ENCODE assay signal across 8 cellular contexts in the genomic region with DNA sequence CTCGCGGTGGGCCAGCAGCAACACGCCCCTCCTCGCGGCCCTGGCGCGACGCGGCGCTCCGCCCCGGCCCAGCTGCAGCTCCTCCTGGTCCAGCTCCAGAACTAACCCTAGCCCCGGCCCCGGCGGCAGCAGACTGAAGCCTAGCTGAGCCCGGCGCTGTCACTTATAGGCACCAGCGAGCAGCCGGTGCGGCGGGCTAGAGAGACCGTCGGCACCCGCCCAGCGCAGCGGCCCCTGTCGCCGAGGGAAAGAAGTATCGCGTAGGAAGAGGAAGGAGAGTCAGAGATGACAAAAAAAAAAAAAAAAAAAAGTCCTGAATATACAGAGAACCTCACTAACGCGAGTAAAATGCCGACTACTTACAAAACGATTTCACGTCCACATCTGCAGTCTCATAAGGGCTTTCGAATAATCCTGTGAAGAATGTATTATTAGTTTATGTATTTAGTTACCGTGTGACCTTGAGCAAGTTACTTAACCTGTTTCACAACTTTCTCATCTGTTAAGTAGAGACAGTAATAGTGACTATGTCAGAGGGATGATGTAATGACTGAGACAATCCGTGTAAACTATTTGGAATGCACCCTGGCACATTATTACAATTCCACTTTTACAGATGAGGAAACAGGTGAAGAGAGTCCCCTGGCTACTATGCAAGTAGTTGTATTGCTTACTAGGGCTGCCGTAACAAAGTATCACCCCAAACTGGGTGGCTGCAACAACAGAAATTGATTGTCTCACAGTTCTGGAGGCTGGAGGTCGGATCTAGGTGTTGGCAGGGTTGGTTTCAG. TPM values are rescaled to one million over a fixed set of nuclear protein-coding genes. Genes with fewer than 3 reads are reported as not detected.
DNase-seq lines count a peak whose midpoint lies in the region; ATAC-seq, FAIRE-seq and TF ChIP-seq lines count a peak whose summit lies in the region.

A gene (minus strand): TSS at position 135 of the 791 bp plus-strand sequence. CDS start 791 bp downstream, outside the sequence.

- peak; percentile 18 for FAIRE-seq in bronchial epithelial cell (lab: Jason Lieb, UNC)

- no TSS peak for BruUV-seq in A673 (replicated peaks; lab: Mats Ljungman, UMichigan)

- H3K4me3 ChIP-seq in A673 (ENCODE audit: low read depth, low read length, poor library complexity, severe bottlenecking) = peak within 1 kb of the TSS; percentile 74
- peak within 1 kb of the TSS; percentile 67 for H3K4me3 ChIP-seq in WERI-Rb-1 (ENCODE audit: low read depth, low read length)
- H3K4me3 ChIP-seq in bronchial epithelial cell (ENCODE audit: low read depth, low read length) = peak within 1 kb of the TSS; percentile 67

- H3K4me1 ChIP-seq in A673 (ENCODE audit: insufficient read depth, low read length, poor library complexity, severe bottlenecking) = peaks cover 22% of the 10 kb centered on the region

- POLR2A ChIA-PET in A673 (lab: Charles Lee; ENCODE audit: low non-redundant PET) = interaction anchor here (0.7 to 1.1 kb wide), 2 partner anchors 43 to 570 kb away, joined by 4 to 9 read pairs; no protein-coding TSS in a partner anchor

- DNase-seq in A673 (ENCODE audit: low spot score) = peak; percentile 93
- peak; percentile 73 for DNase-seq in NCI-H2196 treated with DMSO at 0.1 percent for 48 hours (lab: John Stamatoyannopoulos, UW; ENCODE audit: unreplicated experiment)
- peak; percentile 91 for DNase-seq in WERI-Rb-1
- peak; percentile 98 for DNase-seq in bronchial epithelial cell (ENCODE audit: low read depth)
- peak; percentile 96 for DNase-seq in iPS-NIHi7 (ENCODE audit: extremely low spot score)
- DNase-seq in smooth muscle cell of the brain vasculature (ENCODE audit: low read depth, low spot score) = peak; percentile 78

- TF ChIP-seq CTCF in A673 (conservative IDR thresholded peaks at IDR 0.05; ENCODE audit: low read depth, low read length) = peak; percentile 95
- TF ChIP-seq CTCF in WERI-Rb-1 (IDR thresholded peaks at IDR 0.05; ENCODE audit: low read depth, low read length) = peak; percentile 78
- TF ChIP-seq CTCF in bronchial epithelial cell (IDR thresholded peaks at IDR 0.05; ENCODE audit: insufficient read depth, low read length, severe bottlenecking) = peak; percentile 85

- CTCF ChIA-PET in A673 (lab: Charles Lee) = interaction anchor here (0.6 to 0.8 kb wide), 3 partner anchors 10 to 52 kb away, joined by 3 to 4 read pairs (median 4); no protein-coding TSS in a partner anchor

- H3K27ac ChIP-seq in A673 (ENCODE audit: low read depth, low read length, poor library complexity, severe bottlenecking) (peak within 1 kb of the TSS; percentile 88), WERI-Rb-1 (peak within 1 kb of the TSS; percentile 57)

- peak; percentile 100 for TF ChIP-seq POLR2A in GM18526 (IDR thresholded peaks at IDR 0.05; ENCODE audit: extremely low read depth, insufficient read length)

- no peaks in the 10 kb centered on the region for H3K9me3 ChIP-seq in A673 (ENCODE audit: low read depth, low read length, poor library complexity, severe bottlenecking)
- no peaks in the 10 kb centered on the region for H3K9me3 ChIP-seq in WERI-Rb-1 (ENCODE audit: severe bottlenecking)

- intact Hi-C loops in A673 (cut with micrococcal nuclease; ENCODE audit: unreplicated experiment) = loop anchor here (5.0 kb wide), 1 partner anchor 43 kb away; no protein-coding TSS in a partner anchor

- H3K36me3 ChIP-seq in A673 (ENCODE audit: insufficient read depth, low read length, poor library complexity, severe bottlenecking) = no peaks in the 10 kb centered on the region
- H3K36me3 ChIP-seq in WERI-Rb-1 = no peaks in the 10 kb centered on the region
- H3K36me3 ChIP-seq in bronchial epithelial cell (ENCODE audit: control insufficient read depth, insufficient read depth, low read length) = peaks cover 1% of the 10 kb centered on the region

- H3K27me3 ChIP-seq in A673 (replicated peaks; ENCODE audit: insufficient read depth, low read depth, low read length, poor library complexity) (no peaks in the 10 kb centered on the region), WERI-Rb-1 (ENCODE audit: insufficient read depth, low read depth, severe bottlenecking) (no peaks in the 10 kb centered on the region), bronchial epithelial cell (ENCODE audit: control insufficient read depth, insufficient read depth, low read length) (no peaks in the 10 kb centered on the region)

- ATAC-seq in HG03095 (IDR thresholded peaks at IDR 0.05; ENCODE audit: unreplicated experiment) = peak; percentile 82

RNA-seq across cellular contexts. Expression of the gene that starts here (rescaled TPM):
- total RNA-seq in A673 (2021) (27.0 and 30.2 TPM in 2 replicates), bronchial epithelial cell (5.0 and 22.8 TPM in 2 replicates)

Comparison
In these comparisons a context has a peak if more than half of its experiments do, and no peak if none do; other contexts are left out.
1. Peak in every context shown above with its lines: DNase-seq, ATAC-seq, H3K4me3 ChIP-seq and H3K27ac ChIP-seq.